ENCODE assay signal across 26 cellular contexts in genomic region chr12:59491877-59492276, GRCh38.
"Had no signal": no experiment of that assay in that cellular context is flagged by ENCODE, and none has a peak within 500 bp of the region (broad histone marks: within the 10 kb centered on the region; RNA-seq: fewer than 3 reads in every experiment).

No MANE protein-coding gene starts in this region.

- DNase-seq: activated CD4-positive, alpha-beta T cell treated with anti-CD3 and anti-CD28 coated beads for 48 hours; activated CD4-positive, alpha-beta T cell treated with anti-CD3 and anti-CD28 coated beads, Interleukin-2, amount 50 U/mL, for 48 hours; activated CD8-positive, alpha-beta memory T cell treated with anti-CD3 and anti-CD28 coated beads for 24 hours; activated effector memory CD4-positive, alpha-beta T cell treated with anti-CD3 and anti-CD28 coated beads, Interleukin-2, amount 50 U/mL, for 16 hours; activated naive CD4-positive, alpha-beta T cell treated with anti-CD3 and anti-CD28 coated beads, Interleukin-2, amount 10 ng/mL, durations not matched to agents 7 days and 5 days; activated naive CD8-positive, alpha-beta T cell treated with anti-CD3 and anti-CD28 coated beads, Interleukin-2, amount 10 ng/mL, durations not matched to agents 7 days and 5 days; cerebellar nuclear complex; colonic mucosa; effector CD8-positive, alpha-beta T cell; gastrocnemius medialis; glutamatergic neuron; islet precursor cell; left cardiac atrium; left ventricle myocardium superior; mammary epithelial cell; nephron progenitor cell; pancreas; retina; stimulated activated CD4-positive, alpha-beta T cell treated with anti-CD3 and anti-CD28 coated beads, Interleukin-12 subunit alpha, Interleukin-12 subunit beta, amount 100 ng/mL, for 4 hours; stimulated activated CD4-positive, alpha-beta T cell treated with anti-CD3 and anti-CD28 coated beads, Interleukin-4, amount 100 ng/mL, for 1 hour; stimulated activated naive CD8-positive, alpha-beta T cell treated with anti-CD3 and anti-CD28 coated beads, Interleukin-15, Interleukin-2, amounts not matched to agents 100 U/mL and 50 U/mL, for 24 hours; T-helper 9 cell; trophoblast cell; WERI-Rb-1 had no signal

- ATAC-seq: activated CD4-positive, CD25-positive, alpha-beta regulatory T cell treated with anti-CD3 and anti-CD28 coated beads, Interleukin-2, amount 50 U/mL, for 24 hours; gastrocnemius medialis; left cardiac atrium; left ventricle myocardium superior; pancreas; sciatic nerve; stimulated activated naive CD8-positive, alpha-beta T cell treated with anti-CD3 and anti-CD28 coated beads, Interleukin-15, Interleukin-2, amounts not matched to agents 100 U/mL and 50 U/mL, for 24 hours had no signal
